Comparison of ENCODE assay signal across 24 cellular contexts in genomic region chr10:17580853-17581252, GRCh38.
"Had no signal": no experiment of that assay in that cellular context is flagged by ENCODE, and none has a peak within 500 bp of the region (broad histone marks: within the 10 kb centered on the region; RNA-seq: fewer than 3 reads in every experiment).

No MANE protein-coding gene starts in this region.

- ATAC-seq: natural killer cell; right lobe of liver; stimulated activated memory B cell treated with anti-CD40 and anti-IgM and Interleukin-4, amounts not matched to agents 10 μg/mL and 1 μg/mL and 100 μg/mL, for 72 hours; stimulated activated naive CD8-positive, alpha-beta T cell treated with anti-CD3 and anti-CD28 coated beads, Interleukin-15, amount 100 ng/mL, for 72 hours had no signal

- H3K4me3 ChIP-seq: left ventricle myocardium inferior, lung, ovary, right atrium auricular region, right lobe of liver, smooth muscle cell, transverse colon, upper lobe of left lung, vagina had no signal

- H3K9me3 Mint-ChIP-seq: natural killer cell; nephron progenitor cell; stimulated activated memory B cell treated with anti-CD40 and anti-IgM and Interleukin-4, amounts not matched to agents 10 μg/mL and 1 μg/mL and 100 μg/mL, for 72 hours had no signal

- H3K27me3 ChIP-seq: ovary, right atrium auricular region, right lobe of liver, transverse colon, upper lobe of left lung, vagina had no signal

- H3K36me3 ChIP-seq: left ventricle myocardium inferior, ovary, right atrium auricular region, right lobe of liver, transverse colon, upper lobe of left lung, vagina had no signal

- H3K4me3 Mint-ChIP-seq: mesothelial cell of epicardium; naive B cell; natural killer cell; nephron progenitor cell; stimulated activated memory B cell treated with anti-CD40 and anti-IgM and Interleukin-4, amounts not matched to agents 10 μg/mL and 1 μg/mL and 100 μg/mL, for 72 hours; stimulated activated naive CD8-positive, alpha-beta T cell treated with anti-CD3 and anti-CD28 coated beads, Interleukin-15, amount 100 ng/mL, for 72 hours had no signal

- H3K4me2 ChIP-seq: smooth muscle cell had no signal

- H3K27me3 Mint-ChIP-seq: progenitor cell of endocrine pancreas; stimulated activated naive CD8-positive, alpha-beta T cell treated with anti-CD3 and anti-CD28 coated beads, Interleukin-15, amount 100 ng/mL, for 72 hours had no signal

- H3K27ac Mint-ChIP-seq: naive B cell; natural killer cell; nephron progenitor cell; progenitor cell of endocrine pancreas; stimulated activated memory B cell treated with anti-CD40 and anti-IgM and Interleukin-4, amounts not matched to agents 10 μg/mL and 1 μg/mL and 100 μg/mL, for 72 hours; stimulated activated naive CD8-positive, alpha-beta T cell treated with anti-CD3 and anti-CD28 coated beads, Interleukin-15, amount 100 ng/mL, for 72 hours had no signal

- H3K9me3 ChIP-seq: left ventricle myocardium inferior, ovary, right atrium auricular region, right lobe of liver, transverse colon, upper lobe of left lung, vagina had no signal

- DNase-seq: islet precursor cell; left ventricle myocardium inferior; mesendoderm; naive B cell; natural killer cell; nephron progenitor cell; ovary; right lobe of liver; stimulated activated CD4-positive, alpha-beta T cell treated with anti-CD3 and anti-CD28 coated beads, Interleukin-1b, Interleukin-23, amount 100 ng/mL, for 48 hours; stimulated activated CD4-positive, alpha-beta T cell treated with anti-CD3 and anti-CD28 coated beads, Interleukin-2, amount 100 ng/mL, for 48 hours; stimulated activated CD4-positive, alpha-beta T cell treated with anti-CD3 and anti-CD28 coated beads, Interleukin-4, amount 100 ng/mL, for 4 hours; stimulated activated CD8-positive, alpha-beta memory T cell treated with anti-CD3 and anti-CD28 coated beads, Interleukin-4, amount 100 ng/mL, for 48 hours; stimulated activated naive CD4-positive, alpha-beta T cell treated with Interleukin-2 at 50 U/mL for 16 hours; stimulated activated naive CD8-positive, alpha-beta T cell treated with anti-CD3 and anti-CD28 coated beads, Interleukin-15, amount 100 ng/mL, for 72 hours; substantia nigra; transverse colon; upper lobe of left lung had no signal

- H3K36me3 Mint-ChIP-seq: mesothelial cell of epicardium; naive B cell; natural killer cell; stimulated activated memory B cell treated with anti-CD40 and anti-IgM and Interleukin-4, amounts not matched to agents 10 μg/mL and 1 μg/mL and 100 μg/mL, for 72 hours had no signal

- H3K4me1 ChIP-seq: left ventricle myocardium inferior, right atrium auricular region, right lobe of liver, transverse colon, vagina had no signal

- H3K27ac ChIP-seq: left ventricle myocardium inferior, ovary, right atrium auricular region, right lobe of liver, transverse colon, upper lobe of left lung, vagina had no signal
